In genomic region chr5:158770506-158770905, GRCh38 we compare ENCODE assay signal across 9 cellular contexts.
DNase-seq lines count a peak whose midpoint lies in the region; ATAC-seq and TF ChIP-seq lines count a peak whose summit lies in the region.
"Had no signal": no experiment of that assay in that cellular context is flagged by ENCODE, and none has a peak within 500 bp of the region (broad histone marks: within the 10 kb centered on the region; RNA-seq: fewer than 3 reads in every experiment).

No MANE protein-coding gene starts in this region.

- intact Hi-C loops in Caco-2 (cut with micrococcal nuclease; ENCODE audit: unreplicated experiment) = loop anchor here (1.0 kb wide), 1 partner anchor 75 kb away; no protein-coding TSS in a partner anchor

- H3K36me3 ChIP-seq in Caco-2 (ENCODE audit: control insufficient read depth, insufficient read depth, low read length) = no peaks in the 10 kb centered on the region

- DNase-seq in Caco-2 = peak; percentile 33 to 37
- peak; percentile 1 for DNase-seq in HK-2 (ENCODE audit: unreplicated experiment)
- DNase-seq in WTC11 (ENCODE audit: low spot score) = peak; percentile 45
- DNase-seq in left kidney (ENCODE audit: low read depth, low spot score) = peak; percentile 21
- DNase-seq in coronary artery (ENCODE audit: low spot score) = no peak
- DNase-seq in anterior cingulate cortex (lab: John Stamatoyannopoulos, UW) = no peak
- no peak for DNase-seq in NCI-H1105 (lab: John Stamatoyannopoulos, UW)

- no peak overlapping the region for H3K4me3 ChIP-seq in Caco-2 (ENCODE audit: low read depth, low read length)
- no peak overlapping the region for H3K4me3 ChIP-seq in coronary artery
- H3K4me3 ChIP-seq: SK-N-MC had no signal

- H3K36me3 Mint-ChIP-seq in Caco-2 (ENCODE audit: insufficient read depth, unreplicated experiment) = no peaks in the 10 kb centered on the region
- H3K36me3 Mint-ChIP-seq in WTC11 = no peaks in the 10 kb centered on the region

- CTCF ChIA-PET in Caco-2 (lab: Charles Lee) = no interaction called here
- CTCF ChIA-PET in WTC11 (lab: Charles Lee) = interaction anchor here (0.9 to 2.4 kb wide), 13 partner anchors 9 to 695 kb away, joined by 3 to 15 read pairs (median 3); no protein-coding TSS in a partner anchor

- H3K27ac ChIP-seq in coronary artery = peak overlapping the region in 1 of 2 donors; percentile 70
- H3K27ac ChIP-seq: SK-N-MC had no signal

- peak; percentile 37 to 59 for TF ChIP-seq CTCF in Caco-2 (IDR thresholded peaks at IDR 0.05; ENCODE audit: insufficient read depth in 1 of 2, low read depth in 1 of 2, low read length in 1 of 2, severe bottlenecking in 1 of 2, unreplicated experiment in 1 of 2)
- TF ChIP-seq CTCF in WTC11 (IDR thresholded peaks at IDR 0.05) = peak; percentile 35; the same call in 1 of the 2 replicates
- TF ChIP-seq CTCF in coronary artery (IDR thresholded peaks at IDR 0.05) = no peak

- BruUV-seq in Caco-2 (replicated peaks; lab: Mats Ljungman, UMichigan) = no TSS peak

- H3K27ac Mint-ChIP-seq in Caco-2 (ENCODE audit: unreplicated experiment) = no peak overlapping the region
- H3K27ac Mint-ChIP-seq in WTC11 = no peak overlapping the region

- POLR2A ChIA-PET in Caco-2 (lab: Charles Lee) (no interaction called here), WTC11 (lab: Charles Lee) (no interaction called here)

- H3K27me3 ChIP-seq in Caco-2 (replicated peaks; ENCODE audit: control insufficient read depth, insufficient read depth, low read length) = no peaks in the 10 kb centered on the region

- H3K4me3 Mint-ChIP-seq in Caco-2 (ENCODE audit: unreplicated experiment) (no peak overlapping the region), WTC11 (no peak overlapping the region)

- no peaks in the 10 kb centered on the region for H3K9me3 Mint-ChIP-seq in Caco-2 (ENCODE audit: unreplicated experiment)
- H3K9me3 Mint-ChIP-seq in WTC11 = no peaks in the 10 kb centered on the region

- H3K27me3 Mint-ChIP-seq in Caco-2 (ENCODE audit: insufficient read depth, unreplicated experiment) = peaks cover 25% of the 10 kb centered on the region
- no peaks in the 10 kb centered on the region for H3K27me3 Mint-ChIP-seq in WTC11 (ENCODE audit: low read depth)

- H3K4me1 ChIP-seq in Caco-2 = no peaks in the 10 kb centered on the region

- no peaks in the 10 kb centered on the region for H3K9me3 ChIP-seq in Caco-2

- H3K4me1 Mint-ChIP-seq in Caco-2 (ENCODE audit: low read depth, unreplicated experiment) (no peaks in the 10 kb centered on the region), WTC11 (peaks cover 16% of the 10 kb centered on the region)

- ATAC-seq in WTC11 (peak; percentile 97), GM18870 (IDR thresholded peaks at IDR 0.05; ENCODE audit: unreplicated experiment) (no peak)

TF ChIP-seq in WTC11, 78 proteins besides CTCF, POLR2A, EP300 and RAD21 (continues in another document):
- no peak for TF ChIP-seq CREM (CRISPR knock-in tag; IDR thresholded peaks at IDR 0.05)
- TF ChIP-seq NR3C1 (CRISPR knock-in tag; conservative IDR thresholded peaks at IDR 0.05; ENCODE audit: low read depth) = no peak
- no peak for TF ChIP-seq E2F5 (CRISPR knock-in tag; IDR thresholded peaks at IDR 0.05)
- no peak for TF ChIP-seq ERG (CRISPR knock-in tag; IDR thresholded peaks at IDR 0.05)
- no peak for TF ChIP-seq MAX (CRISPR knock-in tag; IDR thresholded peaks at IDR 0.05)
- TF ChIP-seq RORB (CRISPR knock-in tag; IDR thresholded peaks at IDR 0.05) = no peak
- no peak for TF ChIP-seq NFATC4 (CRISPR knock-in tag; IDR thresholded peaks at IDR 0.05)
- TF ChIP-seq AFF4 (CRISPR knock-in tag; IDR thresholded peaks at IDR 0.05; ENCODE audit: borderline replicate concordance) = no peak
- no peak for TF ChIP-seq ZBTB43 (CRISPR knock-in tag; IDR thresholded peaks at IDR 0.05)
- TF ChIP-seq MLX (CRISPR knock-in tag; IDR thresholded peaks at IDR 0.05) = no peak
- no peak for TF ChIP-seq EMX1 (CRISPR knock-in tag; IDR thresholded peaks at IDR 0.05)
- TF ChIP-seq GABPB1 (CRISPR knock-in tag; IDR thresholded peaks at IDR 0.05) = no peak

Comparison
In these comparisons a context has a peak if more than half of its experiments do, and no peak if none do; other contexts are left out.
1. DNase-seq: peak in Caco-2 (2 of 2), HK-2 (single experiment), WTC11 (single experiment) and left kidney (single experiment); none in coronary artery (single experiment), anterior cingulate cortex (0 of 58) and NCI-H1105 (single experiment).